1 cellular context compared by ENCODE assay signal in genomic region chr1:40951943-40952743, GRCh38.
TF ChIP-seq lines count a peak whose summit lies in the region.

No MANE protein-coding gene starts in this region.

TF ChIP-seq in K562, 482 proteins besides CTCF, POLR2A, EP300 and RAD21 (continued from another document and continues in another):
- TF ChIP-seq, protein P1, sequence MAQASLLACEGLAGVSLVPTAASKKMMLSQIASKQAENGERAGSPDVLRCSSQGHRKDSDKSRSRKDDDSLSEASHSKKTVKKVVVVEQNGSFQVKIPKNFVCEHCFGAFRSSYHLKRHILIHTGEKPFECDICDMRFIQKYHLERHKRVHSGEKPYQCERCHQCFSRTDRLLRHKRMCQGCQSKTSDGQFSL (CRISPR knock-in tag; IDR thresholded peaks at IDR 0.05) = peak; percentile 39; the same call in 1 of the 2 replicates
- TF ChIP-seq, protein P1 (tag; IDR thresholded peaks at IDR 0.05) = no peak
- no peak for TF ChIP-seq GABPB2 (CRISPR knock-in tag; conservative IDR thresholded peaks at IDR 0.05)
- peak; percentile 28 to 52; a peak in 2 of 4 replicates for TF ChIP-seq KDM1A (IDR thresholded peaks at IDR 0.05)
- no peak for TF ChIP-seq CSDE1 (IDR thresholded peaks at IDR 0.05)
- TF ChIP-seq ARHGAP35 (IDR thresholded peaks at IDR 0.05; ENCODE audit: partially characterized antibody) = no peak
- peak; percentile 49; the same call in 1 of the 2 replicates for TF ChIP-seq MGA (IDR thresholded peaks at IDR 0.05)
- no peak for TF ChIP-seq KAT2B (IDR thresholded peaks at IDR 0.05; ENCODE audit: low read depth, low read length)
- no peak for TF ChIP-seq LEF1 (IDR thresholded peaks at IDR 0.05)
- no peak for TF ChIP-seq HSF4 (CRISPR knock-in tag; IDR thresholded peaks at IDR 0.05; ENCODE audit: borderline replicate concordance)
- 0 out of 2 replicates have a peak, but pooled peaks have one; percentile 39 for TF ChIP-seq ZNF668 (CRISPR knock-in tag; IDR thresholded peaks at IDR 0.05)
- no peak for TF ChIP-seq KAT7 (CRISPR knock-in tag; IDR thresholded peaks at IDR 0.05; ENCODE audit: borderline replicate concordance)
- TF ChIP-seq ZNF75A (CRISPR knock-in tag; IDR thresholded peaks at IDR 0.05) = no peak
- no peak for TF ChIP-seq PRMT5 (CRISPR knock-in tag; IDR thresholded peaks at IDR 0.05)
- TF ChIP-seq MTF1 (CRISPR knock-in tag; IDR thresholded peaks at IDR 0.05; ENCODE audit: borderline replicate concordance) = no peak
- TF ChIP-seq ZNF316 (IDR thresholded peaks at IDR 0.05) = no peak
- TF ChIP-seq EZH2 (IDR thresholded peaks at IDR 0.05; ENCODE audit: borderline replicate concordance, low read depth, low read length) = no peak
- peak; percentile 70; the same call in 1 of the 2 replicates for TF ChIP-seq ZNF592 (IDR thresholded peaks at IDR 0.05)
- TF ChIP-seq GABPB1 (CRISPR knock-in tag; IDR thresholded peaks at IDR 0.05) = no peak
- no peak for TF ChIP-seq ETV1 (tag; conservative IDR thresholded peaks at IDR 0.05; ENCODE audit: low read depth)
- TF ChIP-seq THRAP3 (IDR thresholded peaks at IDR 0.05; ENCODE audit: borderline replicate concordance) = no peak
- TF ChIP-seq POLR3G (IDR thresholded peaks at IDR 0.05; ENCODE audit: extremely low read depth, insufficient read length, insufficient replicate concordance) = no peak
- TF ChIP-seq XRCC5 (IDR thresholded peaks at IDR 0.05; ENCODE audit: low read depth, low read length) = no peak
- no peak for TF ChIP-seq TSHZ1 (CRISPR knock-in tag; IDR thresholded peaks at IDR 0.05)
- 0 out of 2 replicates have a peak, but pooled peaks have one; percentile 51 for TF ChIP-seq ETV5 (CRISPR knock-in tag; IDR thresholded peaks at IDR 0.05; ENCODE audit: low read depth)
- TF ChIP-seq SNIP1 (IDR thresholded peaks at IDR 0.05; ENCODE audit: low read depth) = no peak
- no peak for TF ChIP-seq SP2 (IDR thresholded peaks at IDR 0.05; ENCODE audit: extremely low read depth, low read depth, low read length, poor library complexity, severe bottlenecking)
- peak; percentile 82 for TF ChIP-seq L3MBTL2 (IDR thresholded peaks at IDR 0.05)
- TF ChIP-seq, protein P2, sequence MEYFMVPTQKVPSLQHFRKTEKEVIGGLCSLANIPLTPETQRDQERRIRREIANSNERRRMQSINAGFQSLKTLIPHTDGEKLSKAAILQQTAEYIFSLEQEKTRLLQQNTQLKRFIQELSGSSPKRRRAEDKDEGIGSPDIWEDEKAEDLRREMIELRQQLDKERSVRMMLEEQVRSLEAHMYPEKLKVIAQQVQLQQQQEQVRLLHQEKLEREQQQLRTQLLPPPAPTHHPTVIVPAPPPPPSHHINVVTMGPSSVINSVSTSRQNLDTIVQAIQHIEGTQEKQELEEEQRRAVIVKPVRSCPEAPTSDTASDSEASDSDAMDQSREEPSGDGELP (CRISPR knock-in tag; IDR thresholded peaks at IDR 0.05; ENCODE audit: borderline replicate concordance) = peak; percentile 69; the same call in 1 of the 2 replicates
- no peak; the same call in 1 of the 2 replicates for TF ChIP-seq TARDBP (IDR thresholded peaks at IDR 0.05)
- TF ChIP-seq C11orf30 (IDR thresholded peaks at IDR 0.05; ENCODE audit: low read depth) = no peak
- no peak for TF ChIP-seq POLR2G (IDR thresholded peaks at IDR 0.05; ENCODE audit: low read depth, low read length)
- peak; percentile 96 for TF ChIP-seq CC2D1A (IDR thresholded peaks at IDR 0.05)
- TF ChIP-seq HIVEP1 (CRISPR knock-in tag; IDR thresholded peaks at IDR 0.05) = no peak
- TF ChIP-seq PHB (CRISPR knock-in tag; IDR thresholded peaks at IDR 0.05) = peak; percentile 41; the same call in 1 of the 2 replicates
- TF ChIP-seq ZNF717 (CRISPR knock-in tag; IDR thresholded peaks at IDR 0.05) = no peak
- TF ChIP-seq FOXP4 (CRISPR knock-in tag; IDR thresholded peaks at IDR 0.05; ENCODE audit: borderline replicate concordance) = no peak
- TF ChIP-seq MTA2 (IDR thresholded peaks at IDR 0.05; ENCODE audit: low read depth) = no peak
- no peak for TF ChIP-seq KDM2B (CRISPR knock-in tag; IDR thresholded peaks at IDR 0.05)
- no peak for TF ChIP-seq ZNF146 (CRISPR knock-in tag; IDR thresholded peaks at IDR 0.05; ENCODE audit: unreplicated experiment)
- TF ChIP-seq PPARD (CRISPR knock-in tag; IDR thresholded peaks at IDR 0.05) = no peak
- TF ChIP-seq NCOA2 (IDR thresholded peaks at IDR 0.05; ENCODE audit: partially characterized antibody in 2 of 2) = no peak
